In the genomic region with DNA sequence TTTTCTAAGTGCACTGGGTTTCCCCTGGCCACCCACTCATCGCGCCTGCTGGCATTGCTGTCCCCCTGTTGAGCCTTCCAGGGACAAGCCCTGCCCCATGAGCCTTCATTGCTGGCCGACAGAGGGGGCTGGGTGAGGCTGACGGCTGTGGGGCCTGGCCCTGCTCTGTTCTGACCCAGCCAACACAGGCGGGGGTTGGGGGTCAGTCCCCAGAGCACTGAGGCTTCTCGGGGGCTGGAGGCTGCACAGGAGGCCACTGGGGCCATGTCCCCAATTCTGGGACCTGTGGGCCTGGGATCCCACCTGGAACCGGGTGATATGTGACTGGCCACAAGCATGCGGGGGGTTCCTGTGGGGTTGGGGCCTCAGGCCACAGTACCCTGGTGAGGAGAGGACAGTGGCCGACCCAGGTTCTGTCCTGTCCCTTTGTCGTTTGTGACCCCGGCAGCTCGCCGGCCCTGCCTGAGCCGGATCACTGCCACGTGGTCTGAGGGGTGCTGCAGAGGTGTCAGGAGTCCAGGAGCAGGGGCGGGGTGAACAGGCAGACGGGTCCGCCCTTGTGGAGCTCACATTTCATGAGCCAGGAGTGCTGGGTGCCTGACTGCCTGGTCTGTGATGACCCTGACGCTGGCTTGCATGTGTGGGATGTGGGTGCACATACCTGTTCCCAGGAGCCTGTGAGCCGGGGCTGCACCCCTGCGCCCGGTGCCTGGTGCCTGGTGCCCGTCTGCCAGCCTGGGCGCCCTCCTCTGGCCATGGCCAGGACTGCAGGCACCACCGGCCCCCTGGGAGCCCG, we compare ENCODE assay signal across 9 cellular contexts. TPM values are rescaled to one million over a fixed set of nuclear protein-coding genes. Genes with fewer than 3 reads are reported as not detected.
A peak's percentile ranks its signal among the peaks of the same experiment; 100 is the strongest.
DNase-seq lines count a peak whose midpoint lies in the region; ATAC-seq and TF ChIP-seq lines count a peak whose summit lies in the region.
"Had no signal": no experiment of that assay in that cellular context is flagged by ENCODE, and none has a peak within 500 bp of the region (broad histone marks: within the 10 kb centered on the region; RNA-seq: fewer than 3 reads in every experiment).

No MANE protein-coding gene starts in this region.

- TF ChIP-seq POLR2A in NB4 (IDR thresholded peaks at IDR 0.05; ENCODE audit: extremely low read depth, insufficient read length) (no peak), transverse colon (IDR thresholded peaks at IDR 0.05) (no peak)

- peaks cover 0 to 5% (median 0%) of the 10 kb centered on the region in 4 donors for H3K4me1 ChIP-seq in transverse colon

- H3K4me1 Mint-ChIP-seq in effector memory CD8-positive, alpha-beta T cell (ENCODE audit: low read depth in 2 of 2): peaks cover 8 to 16% of the 10 kb centered on the region in 2 donors
- peaks cover 8% of the 10 kb centered on the region for H3K4me1 Mint-ChIP-seq in nephron

- TF ChIP-seq CTCF in GM12865 (IDR thresholded peaks at IDR 0.05; ENCODE audit: insufficient read depth, low read depth, low read length, missing control alignments): peak; percentile 80
- TF ChIP-seq CTCF in NB4 (IDR thresholded peaks at IDR 0.05; ENCODE audit: low read depth, low read length): peak; percentile 74
- TF ChIP-seq CTCF in nephron (IDR thresholded peaks at IDR 0.05; ENCODE audit: unreplicated experiment in 3 of 3): peak; percentile 65 to 71 (median 66)
- peak; percentile 48 to 74 (median 69) for TF ChIP-seq CTCF in transverse colon (IDR thresholded peaks at IDR 0.05)

- intact Hi-C loops in transverse colon (cut with DNase I; ENCODE audit: low total_unique reads): no loop called here

- no peak for TF ChIP-seq EP300 in transverse colon (IDR thresholded peaks at IDR 0.05; ENCODE audit: low read depth)

- peaks cover 0 to 3% (median 0%) of the 10 kb centered on the region in 4 donors for H3K36me3 ChIP-seq in transverse colon

- peak; percentile 47 for DNase-seq in GM12865 (ENCODE audit: low read depth)
- peak; percentile 63 for DNase-seq in NB4 (ENCODE audit: low read depth)
- DNase-seq in activated CD4-positive, alpha-beta T cell treated with anti-CD3 and anti-CD28 coated beads, Interleukin-2, amount 50 U/mL, for 48 hours: peak; percentile 76 to 77
- peak; percentile 67 to 73 (median 68) for DNase-seq in effector memory CD8-positive, alpha-beta T cell
- peak; percentile 41 for DNase-seq in transverse colon
- no peak for DNase-seq in mucosa of gallbladder (ENCODE audit: low spot score)

- peaks cover 0 to 15% of the 10 kb centered on the region in 2 donors for H3K27me3 Mint-ChIP-seq in effector memory CD8-positive, alpha-beta T cell
- H3K27me3 Mint-ChIP-seq in nephron (ENCODE audit: low read depth): peaks cover 14% of the 10 kb centered on the region
- H3K27me3 Mint-ChIP-seq: activated naive CD8-positive, alpha-beta T cell had no signal

- in situ Hi-C loops in transverse colon (cut with MboI; ENCODE audit: low pct_ligation_motif_present in 1 of 4, low pct_unique_long_range_greater_than_20kb in 1 of 4, low sequenced_read_pairs in 3 of 4): no loop called here

- H3K9me3 Mint-ChIP-seq in effector memory CD8-positive, alpha-beta T cell: no peaks in the 10 kb centered on the region
- H3K9me3 Mint-ChIP-seq in nephron: no peaks in the 10 kb centered on the region

- ATAC-seq in effector memory CD8-positive, alpha-beta T cell (replicated peaks): peak; percentile 77
- no peak for ATAC-seq in GM21381 (IDR thresholded peaks at IDR 0.05; ENCODE audit: unreplicated experiment)

- H3K27ac ChIP-seq in transverse colon: no peak overlapping the region

- H3K4me3 ChIP-seq in GM12865 (ENCODE audit: low read depth, low read length): no peak overlapping the region
- H3K4me3 ChIP-seq in NB4 (ENCODE audit: low read depth, low read length): no peak overlapping the region
- no peak overlapping the region for H3K4me3 ChIP-seq in transverse colon

- H3K27me3 ChIP-seq in transverse colon: peaks cover 30% of the 10 kb centered on the region

- no peaks in the 10 kb centered on the region for H3K9me3 ChIP-seq in transverse colon

- no peak overlapping the region for H3K27ac Mint-ChIP-seq in effector memory CD8-positive, alpha-beta T cell
- H3K27ac Mint-ChIP-seq in nephron: no peak overlapping the region
- H3K27ac Mint-ChIP-seq: activated naive CD8-positive, alpha-beta T cell had no signal

- peaks cover 14% of the 10 kb centered on the region for H3K36me3 Mint-ChIP-seq in effector memory CD8-positive, alpha-beta T cell (ENCODE audit: insufficient read depth)
- peaks cover 3% of the 10 kb centered on the region for H3K36me3 Mint-ChIP-seq in nephron (ENCODE audit: low read depth)
- H3K36me3 Mint-ChIP-seq: activated naive CD8-positive, alpha-beta T cell had no signal

- H3K4me3 Mint-ChIP-seq in effector memory CD8-positive, alpha-beta T cell: no peak overlapping the region
- no peak overlapping the region for H3K4me3 Mint-ChIP-seq in nephron
- H3K4me3 Mint-ChIP-seq: activated naive CD8-positive, alpha-beta T cell had no signal

- WGBS in transverse colon (ENCODE audit: low coverage in 1 of 2), 2 donors: 29% methylated on average over 19 of the region's 26 CpGs; no CpG with 5 or more reads in 1 of the 2 donors

RNA-seq across cellular contexts. Expression of gene COL20A1, which starts 2.1 kb away (rescaled TPM):
- total RNA-seq in transverse colon (10 to 100 TPM in 1 of 4 donors, not detected in 3; 43.8 TPM), mucosa of gallbladder (0.14 TPM)

RNA-seq across cellular contexts. Expression of gene ARFGAP1, which starts 18.3 kb away (rescaled TPM):
- total RNA-seq in transverse colon: 100 to 1,000 TPM in 1 of 4 donors, 10 to 100 TPM in 3; 43.8 to 200 (median 74.8) TPM
- 106 TPM for total RNA-seq in mucosa of gallbladder

RNA-seq across cellular contexts. Expression of gene NKAIN4, which starts 36.6 kb away (rescaled TPM):
- total RNA-seq in transverse colon: under 1 TPM in 1 of 4 donors, not detected in 3; 0.79 TPM
- total RNA-seq in mucosa of gallbladder: not detected

RNA-seq across cellular contexts. Expression of gene BIRC7, which starts 55.2 kb away (rescaled TPM):
- total RNA-seq in transverse colon (10 to 100 TPM in 1 of 4 donors, 1 to 10 TPM in 1, not detected in 2; 1.6 to 12.7 TPM), mucosa of gallbladder (0.14 TPM)
